Comparison of ENCODE assay signal across 14 cellular contexts in the genomic region with DNA sequence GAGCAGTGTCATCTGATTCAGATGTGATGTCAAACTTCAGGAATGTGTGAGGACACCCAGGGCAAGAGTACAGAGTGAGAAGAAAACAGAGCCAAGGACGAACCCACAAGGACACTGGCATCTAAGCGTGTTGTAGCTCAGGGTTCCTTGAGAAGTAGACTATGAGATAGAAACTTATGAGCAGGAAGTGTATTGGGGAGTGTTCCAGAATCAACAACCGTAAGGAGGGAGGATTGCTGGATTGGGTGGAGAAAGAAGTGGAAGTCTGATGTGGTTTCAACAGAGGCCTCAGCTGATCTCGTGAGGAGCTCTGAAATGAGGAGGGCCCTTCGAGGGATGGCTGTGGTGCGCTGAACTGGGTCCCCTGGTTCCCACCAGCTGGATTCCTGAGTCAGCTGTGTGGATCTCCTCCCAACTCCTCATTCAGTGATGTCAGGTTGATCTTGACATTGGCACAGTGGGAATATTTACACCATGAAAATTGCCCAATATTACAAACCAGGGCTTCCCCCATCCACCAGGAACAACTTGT. TPM values are rescaled to one million over a fixed set of nuclear protein-coding genes. Genes with fewer than 3 reads are reported as not detected.
DNase-seq lines count a peak whose midpoint lies in the region; ATAC-seq and TF ChIP-seq lines count a peak whose summit lies in the region.
"Had no signal": no experiment of that assay in that cellular context is flagged by ENCODE, and none has a peak within 500 bp of the region (broad histone marks: within the 10 kb centered on the region; RNA-seq: fewer than 3 reads in every experiment).

No MANE protein-coding gene starts in this region.

- no peak overlapping the region for H3K4me3 Mint-ChIP-seq in chondrocyte (ENCODE audit: unreplicated experiment)
- no peak overlapping the region for H3K4me3 Mint-ChIP-seq in activated naive CD8-positive, alpha-beta T cell treated with anti-CD3 and anti-CD28 coated beads, Interleukin-2, amount 50 U/mL, for 24 hours
- H3K4me3 Mint-ChIP-seq: activated CD8-positive, alpha-beta T cell treated with anti-CD3 and anti-CD28 coated beads for 36 hours; effector memory CD8-positive, alpha-beta T cell; IgD-negative memory B cell had no signal

- H3K36me3 Mint-ChIP-seq in chondrocyte (ENCODE audit: low read depth): peaks cover 5% of the 10 kb centered on the region
- peaks cover 2% of the 10 kb centered on the region for H3K36me3 Mint-ChIP-seq in activated naive CD8-positive, alpha-beta T cell treated with anti-CD3 and anti-CD28 coated beads, Interleukin-2, amount 50 U/mL, for 24 hours (ENCODE audit: low read depth)
- H3K36me3 Mint-ChIP-seq: IgD-negative memory B cell had no signal

- no peak for TF ChIP-seq CTCF in chondrocyte (IDR thresholded peaks at IDR 0.05)

- DNase-seq in HCEC 1CT (peak; percentile 51), chondrocyte (ENCODE audit: low spot score) (no peak), kidney glomerular epithelial cell (lab: John Stamatoyannopoulos, UW) (peak; percentile 22), stromal cell of bone marrow (ENCODE audit: low read depth) (peak; percentile 71), SHP77 treated with DMSO at 0.1 percent for 48 hours (lab: John Stamatoyannopoulos, UW) (no peak)
- DNase-seq in activated naive CD8-positive, alpha-beta T cell treated with anti-CD3 and anti-CD28 coated beads, Interleukin-2, amount 50 U/mL, for 24 hours: no peak
- DNase-seq in central memory CD4-positive, alpha-beta T cell: no peak
- DNase-seq: activated CD8-positive, alpha-beta T cell treated with anti-CD3 and anti-CD28 coated beads for 36 hours; activated naive CD4-positive, alpha-beta T cell treated with anti-CD3 and anti-CD28 coated beads, Interleukin-2, amount 50 U/mL, for 16 hours; effector memory CD8-positive, alpha-beta T cell; NCI-H2029 treated with DMSO at 0.1 percent for 48 hours; T-helper 1 cell had no signal

- ATAC-seq in activated naive CD8-positive, alpha-beta T cell treated with anti-CD3 and anti-CD28 coated beads, Interleukin-2, amount 50 U/mL, for 24 hours: no peak
- ATAC-seq in HG03108 (IDR thresholded peaks at IDR 0.05; ENCODE audit: unreplicated experiment): no peak
- ATAC-seq: activated CD8-positive, alpha-beta T cell treated with anti-CD3 and anti-CD28 coated beads for 36 hours; effector memory CD8-positive, alpha-beta T cell had no signal

- peaks cover 12% of the 10 kb centered on the region for H3K9me3 Mint-ChIP-seq in chondrocyte (ENCODE audit: low read depth)
- peaks cover 12% of the 10 kb centered on the region for H3K9me3 Mint-ChIP-seq in activated naive CD8-positive, alpha-beta T cell treated with anti-CD3 and anti-CD28 coated beads, Interleukin-2, amount 50 U/mL, for 24 hours

- no peaks in the 10 kb centered on the region for H3K27me3 Mint-ChIP-seq in chondrocyte (ENCODE audit: low read depth)
- H3K27me3 Mint-ChIP-seq in activated naive CD8-positive, alpha-beta T cell treated with anti-CD3 and anti-CD28 coated beads, Interleukin-2, amount 50 U/mL, for 24 hours: peaks cover 4% of the 10 kb centered on the region
- H3K27me3 Mint-ChIP-seq: activated CD8-positive, alpha-beta T cell treated with anti-CD3 and anti-CD28 coated beads for 36 hours had no signal

- H3K27ac Mint-ChIP-seq in chondrocyte (ENCODE audit: unreplicated experiment): peak overlapping the region; percentile 94
- H3K27ac Mint-ChIP-seq in activated naive CD8-positive, alpha-beta T cell treated with anti-CD3 and anti-CD28 coated beads, Interleukin-2, amount 50 U/mL, for 24 hours: no peak overlapping the region
- H3K27ac Mint-ChIP-seq: activated CD8-positive, alpha-beta T cell treated with anti-CD3 and anti-CD28 coated beads for 36 hours; effector memory CD8-positive, alpha-beta T cell had no signal

- H3K4me1 Mint-ChIP-seq in chondrocyte (ENCODE audit: low read depth): peaks cover 22% of the 10 kb centered on the region
- peaks cover 5% of the 10 kb centered on the region for H3K4me1 Mint-ChIP-seq in activated naive CD8-positive, alpha-beta T cell treated with anti-CD3 and anti-CD28 coated beads, Interleukin-2, amount 50 U/mL, for 24 hours
- H3K4me1 Mint-ChIP-seq: IgD-negative memory B cell had no signal

RNA-seq across cellular contexts. Expression of a gene that starts 25.7 kb away (rescaled TPM):
- total RNA-seq in chondrocyte: 205 to 247 TPM (median 242 TPM) in 3 replicates

RNA-seq across cellular contexts. Expression of a gene that starts 52.4 kb away (rescaled TPM):
- not detected in 3 replicates for total RNA-seq in chondrocyte
- total RNA-seq: activated CD8-positive, alpha-beta T cell treated with anti-CD3 and anti-CD28 coated beads for 36 hours had no signal

Comparison
In these comparisons a context has a peak if more than half of its experiments do, and no peak if none do; other contexts are left out.
1. DNase-seq: peak in HCEC 1CT (single experiment), kidney glomerular epithelial cell (single experiment) and stromal cell of bone marrow (single experiment); none in chondrocyte (single experiment), SHP77 treated with DMSO at 0.1 percent for 48 hours (single experiment), activated naive CD8-positive, alpha-beta T cell treated with anti-CD3 and anti-CD28 coated beads, Interleukin-2, amount 50 U/mL, for 24 hours (single experiment) and central memory CD4-positive, alpha-beta T cell (single experiment).